In genomic region chr16:1964046-1964505, GRCh38 we compare ENCODE assay signal across 8 cellular contexts. TPM values are rescaled to one million over a fixed set of nuclear protein-coding genes. Genes with fewer than 3 reads are reported as not detected.
DNase-seq lines count a peak whose midpoint lies in the region; ATAC-seq and TF ChIP-seq lines count a peak whose summit lies in the region.

No MANE protein-coding gene starts in this region.

- H3K36me3 Mint-ChIP-seq in activated CD4-positive, alpha-beta memory T cell treated with anti-CD3 and anti-CD28 coated beads for 36 hours = peaks cover 47% of the 10 kb centered on the region
- H3K36me3 Mint-ChIP-seq in progenitor cell of endocrine pancreas (ENCODE audit: insufficient read depth) = peaks cover 16% of the 10 kb centered on the region

- DNase-seq in NCI-H1092 treated with DMSO at 0.1 percent for 48 hours (lab: John Stamatoyannopoulos, UW) (peak; percentile 47), NCI-H1092 (lab: John Stamatoyannopoulos, UW) (no peak), fibroblast of the aortic adventitia (ENCODE audit: low read depth) (peak; percentile 42), progenitor cell of endocrine pancreas (ENCODE audit: low spot score, unreplicated experiment) (no peak), pons (ENCODE audit: low spot score) (no peak), NCI-H1105 treated with DMSO at 0.1 percent for 48 hours (lab: John Stamatoyannopoulos, UW) (no peak)
- DNase-seq in activated CD4-positive, alpha-beta memory T cell treated with anti-CD3 and anti-CD28 coated beads for 36 hours = peak; percentile 54

- POLR2A ChIA-PET in activated CD4-positive, alpha-beta memory T cell treated with anti-CD3 and anti-CD28 coated beads for 36 hours (lab: Charles Lee) = interaction anchor here (0.7 to 3.3 kb wide), 20 partner anchors 8 to 258 kb away, joined by 3 to 25 read pairs (median 5); partner anchors contain the start of genes EME2, GFER, MAPK8IP3 and MRPS34

- H3K27ac Mint-ChIP-seq in activated CD4-positive, alpha-beta memory T cell treated with anti-CD3 and anti-CD28 coated beads for 36 hours = peak overlapping the region; percentile 86
- peak overlapping the region; percentile 77 for H3K27ac Mint-ChIP-seq in progenitor cell of endocrine pancreas

- intact Hi-C loops in activated CD4-positive, alpha-beta memory T cell treated with anti-CD3 and anti-CD28 coated beads for 36 hours (cut with micrococcal nuclease) = loop anchor here (1.0 to 5.0 kb wide), 4 partner anchors 21 to 352 kb away; partner anchors contain the start of genes CRAMP1, IFT140 and MSRB1

- H3K4me1 Mint-ChIP-seq in activated CD4-positive, alpha-beta memory T cell treated with anti-CD3 and anti-CD28 coated beads for 36 hours (ENCODE audit: low read depth) = peaks cover 42% of the 10 kb centered on the region
- H3K4me1 Mint-ChIP-seq in progenitor cell of endocrine pancreas (ENCODE audit: low read depth) = peaks cover 30% of the 10 kb centered on the region

- H3K4me3 ChIP-seq in fibroblast of the aortic adventitia (ENCODE audit: low read depth, low read length) = peak overlapping the region; percentile 85

- peak; percentile 5 for ATAC-seq in HG03175 (IDR thresholded peaks at IDR 0.05; ENCODE audit: unreplicated experiment)

- TF ChIP-seq CTCF in fibroblast of the aortic adventitia (IDR thresholded peaks at IDR 0.05; ENCODE audit: insufficient read depth, low read length) (no peak), progenitor cell of endocrine pancreas (IDR thresholded peaks at IDR 0.05; ENCODE audit: unreplicated experiment) (peak; percentile 22)

- CTCF ChIA-PET in activated CD4-positive, alpha-beta memory T cell treated with anti-CD3 and anti-CD28 coated beads for 36 hours (lab: Charles Lee) = interaction anchor here (0.6 to 1.0 kb wide), 4 partner anchors 20 to 557 kb away, joined by 3 read pairs; partner anchors contain the start of genes GFER and MSRB1

- no peaks in the 10 kb centered on the region for H3K9me3 Mint-ChIP-seq in activated CD4-positive, alpha-beta memory T cell treated with anti-CD3 and anti-CD28 coated beads for 36 hours
- H3K9me3 Mint-ChIP-seq in progenitor cell of endocrine pancreas (ENCODE audit: low read depth) = no peaks in the 10 kb centered on the region

- H3K4me3 Mint-ChIP-seq in activated CD4-positive, alpha-beta memory T cell treated with anti-CD3 and anti-CD28 coated beads for 36 hours = peak overlapping the region; percentile 92
- H3K4me3 Mint-ChIP-seq in progenitor cell of endocrine pancreas (ENCODE audit: low read depth) = peak overlapping the region; percentile 88

- H3K27me3 Mint-ChIP-seq in activated CD4-positive, alpha-beta memory T cell treated with anti-CD3 and anti-CD28 coated beads for 36 hours = no peaks in the 10 kb centered on the region
- H3K27me3 Mint-ChIP-seq in progenitor cell of endocrine pancreas = no peaks in the 10 kb centered on the region

RNA-seq across cellular contexts. Expression of gene RPS2, which starts 0.6 kb away (rescaled TPM):
- total RNA-seq in activated CD4-positive, alpha-beta memory T cell treated with anti-CD3 and anti-CD28 coated beads for 36 hours = 1,000 to 10,000 TPM; 5,123 to 5,136 TPM
- 1,645 and 1,942 TPM in 2 replicates for total RNA-seq in fibroblast of the aortic adventitia (ENCODE audit: low replicate concordance)
- total RNA-seq in progenitor cell of endocrine pancreas = 2,309 and 2,385 TPM in 2 replicates

RNA-seq across cellular contexts. Expression of gene RNF151, which starts 2.6 kb away (rescaled TPM):
- not detected for total RNA-seq in activated CD4-positive, alpha-beta memory T cell treated with anti-CD3 and anti-CD28 coated beads for 36 hours
- total RNA-seq in fibroblast of the aortic adventitia (ENCODE audit: low replicate concordance) (not detected in 2 replicates), progenitor cell of endocrine pancreas (not detected in 2 replicates)

RNA-seq across cellular contexts. Expression of gene NDUFB10, which starts 4.7 kb away (rescaled TPM):
- 100 to 1,000 TPM; 122 to 125 TPM for total RNA-seq in activated CD4-positive, alpha-beta memory T cell treated with anti-CD3 and anti-CD28 coated beads for 36 hours
- total RNA-seq in fibroblast of the aortic adventitia (ENCODE audit: low replicate concordance) (56.1 and 105 TPM in 2 replicates), progenitor cell of endocrine pancreas (96.9 and 105 TPM in 2 replicates)

RNA-seq across cellular contexts. Expression of gene TBL3, which starts 7.8 kb away (rescaled TPM):
- total RNA-seq in activated CD4-positive, alpha-beta memory T cell treated with anti-CD3 and anti-CD28 coated beads for 36 hours = 10 to 100 TPM; 45.7 to 47.3 TPM
- total RNA-seq in fibroblast of the aortic adventitia (ENCODE audit: low replicate concordance) (22.7 and 31.8 TPM in 2 replicates), progenitor cell of endocrine pancreas (30.8 and 32.2 TPM in 2 replicates)

RNA-seq across cellular contexts. Expression of gene RPL3L, which starts 9.6 kb away (rescaled TPM):
- total RNA-seq in activated CD4-positive, alpha-beta memory T cell treated with anti-CD3 and anti-CD28 coated beads for 36 hours = not detected
- total RNA-seq in fibroblast of the aortic adventitia (ENCODE audit: low replicate concordance) (not detected in 2 replicates), progenitor cell of endocrine pancreas (not detected in 2 replicates)

Comparison
In these comparisons a context has a peak if more than half of its experiments do, and no peak if none do; other contexts are left out.
1. DNase-seq: peak in NCI-H1092 treated with DMSO at 0.1 percent for 48 hours (single experiment), activated CD4-positive, alpha-beta memory T cell treated with anti-CD3 and anti-CD28 coated beads for 36 hours (single experiment) and fibroblast of the aortic adventitia (single experiment); none in NCI-H1092 (single experiment), progenitor cell of endocrine pancreas (single experiment), pons (single experiment) and NCI-H1105 treated with DMSO at 0.1 percent for 48 hours (single experiment).